Comparison of ENCODE assay signal across 14 cellular contexts in genomic region chr3:128548426-128549282, GRCh38. TPM values are rescaled to one million over a fixed set of nuclear protein-coding genes. Genes with fewer than 3 reads are reported as not detected.
DNase-seq lines count a peak whose midpoint lies in the region; ATAC-seq, FAIRE-seq and TF ChIP-seq lines count a peak whose summit lies in the region.
"Had no signal": no experiment of that assay in that cellular context is flagged by ENCODE, and none has a peak within 500 bp of the region (broad histone marks: within the 10 kb centered on the region; RNA-seq: fewer than 3 reads in every experiment).

No MANE protein-coding gene starts in this region.

- H3K9me3 ChIP-seq in heart right ventricle (peaks cover 0 to 4% (median 0%) of the 10 kb centered on the region in 11 donors), HepG2 (ENCODE audit: low read length) (no peaks in the 10 kb centered on the region)
- H3K9me3 ChIP-seq: pancreas had no signal

- intact Hi-C loops in heart right ventricle (cut with DNase I) (no loop called here), cardiac septum (cut with DNase I) (no loop called here), HepG2 (cut with micrococcal nuclease; ENCODE audit: unreplicated experiment) (no loop called here)

- H3K79me2 ChIP-seq in HepG2 (ENCODE audit: insufficient read depth, low read length): no peaks in the 10 kb centered on the region

- no peak overlapping the region for H2AFZ ChIP-seq in HepG2 (ENCODE audit: low read length)

- BruUV-seq in HepG2 (replicated peaks; lab: Mats Ljungman, UMichigan): no TSS peak

- no peak for TF ChIP-seq POLR2A in HepG2 (IDR thresholded peaks at IDR 0.05; ENCODE audit: insufficient read depth in 1 of 2, low read depth in 2 of 2, low read length in 2 of 2)

- H3K4me3 ChIP-seq in heart right ventricle: peak overlapping the region in 2 of 10 donors; percentile 8 to 20
- H3K4me3 ChIP-seq in choroid plexus epithelial cell (ENCODE audit: low read depth, low read length): no peak overlapping the region
- peak overlapping the region in 1 of 3 experiments; percentile 12; a peak in 1 of 6 replicates for H3K4me3 ChIP-seq in HepG2 (replicated peaks in 1 of 3; ENCODE audit: insufficient read depth in 1 of 3, low read depth in 2 of 3, low read length in 3 of 3)
- H3K4me3 ChIP-seq: cardiac muscle cell, pancreas had no signal

- POLR2A ChIA-PET in HepG2 (lab: Yijun Ruan, JAX): no interaction called here

- peak overlapping the region; percentile 43; the same call in 1 of the 2 replicates for H3K4me2 ChIP-seq in HepG2 (ENCODE audit: low read depth, low read length)

- CTCF ChIA-PET in HepG2 (lab: Yijun Ruan, JAX; ENCODE audit: low intra/inter-chr PET ratio, low total read pairs): no interaction called here

- 59% methylated on average over 6 of the region's 6 CpGs for WGBS in heart right ventricle, 2 donors
- WGBS in HepG2 (ENCODE audit: low lambda C conversion rate): 41% methylated on average over 6 of the region's 6 CpGs

- no peak for FAIRE-seq in HepG2 (lab: Jason Lieb, UNC)
- FAIRE-seq: pancreas had no signal

- no peaks in the 10 kb centered on the region for H3K36me3 ChIP-seq in heart right ventricle
- no peaks in the 10 kb centered on the region for H3K36me3 ChIP-seq in HepG2 (replicated peaks in 1 of 2; ENCODE audit: control insufficient read depth in 1 of 2, insufficient read depth in 2 of 2, low read length in 2 of 2)
- H3K36me3 ChIP-seq: cardiac muscle cell, pancreas had no signal

- in situ Hi-C loops in HepG2 (cut with HindIII; ENCODE audit: extremely low pct_ligation_motif_present, low pct_unique_long_range_greater_than_20kb): no loop called here

- no peaks in the 10 kb centered on the region for H4K20me1 ChIP-seq in HepG2 (ENCODE audit: insufficient read depth, low read length)

- DNase-seq in heart right ventricle (no peak), cardiac septum (ENCODE audit: low spot score) (no peak), choroid plexus epithelial cell (ENCODE audit: low read depth) (peak; percentile 32), HepG2 (ENCODE audit: low spot score) (no peak), hippocampal formation (lab: John Stamatoyannopoulos, UW) (no peak)
- DNase-seq in activated CD4-positive, alpha-beta T cell treated with anti-CD3 and anti-CD28 coated beads, Interleukin-2, amount 50 U/mL, for 48 hours: no peak
- no peak for DNase-seq in activated CD8-positive, alpha-beta memory T cell treated with anti-CD3 and anti-CD28 coated beads, Interleukin-2, amount 50 U/mL, for 48 hours
- DNase-seq: DMS53; NCI-H2107; stimulated activated CD4-positive, alpha-beta T cell treated with anti-CD3 and anti-CD28 coated beads, Interleukin-4, amount 100 ng/mL, for 1 hour had no signal

- H3K27me3 ChIP-seq in heart right ventricle: peaks cover 0 to 14% (median 0%) of the 10 kb centered on the region in 7 donors
- peaks cover 4 to 35% of the 10 kb centered on the region in 2 experiments; a peak in 4 of 5 replicates for H3K27me3 ChIP-seq in HepG2 (ENCODE audit: control insufficient read depth in 1 of 2, insufficient read depth in 2 of 2, low read length in 2 of 2)
- H3K27me3 ChIP-seq: pancreas had no signal

- TF ChIP-seq RAD21 in HepG2 (CRISPR knock-in tag; IDR thresholded peaks at IDR 0.05): no peak

- H3K4me1 ChIP-seq in heart right ventricle (peaks cover 2 to 44% (median 36%) of the 10 kb centered on the region in 9 donors), HepG2 (ENCODE audit: insufficient read depth, low read length) (peaks cover 49% of the 10 kb centered on the region)
- H3K4me1 ChIP-seq: pancreas had no signal

- peak in 3 of 8 donors; percentile 22 to 35 (median 23) for ATAC-seq in heart right ventricle
- ATAC-seq in HepG2: no peak
- no peak for ATAC-seq in GM21367 (IDR thresholded peaks at IDR 0.05; ENCODE audit: unreplicated experiment)
- ATAC-seq: PC-3 had no signal

- H3K27ac ChIP-seq in heart right ventricle (peak overlapping the region in 8 of 10 donors; percentile 31 to 88 (median 66)), HepG2 (ENCODE audit: extremely low read length, insufficient read depth, low read length) (no peak overlapping the region)
- H3K27ac ChIP-seq: cardiac muscle cell had no signal

- no peak overlapping the region for H3K9ac ChIP-seq in HepG2 (ENCODE audit: insufficient read depth, low read depth, low read length)

- TF ChIP-seq EP300 in HepG2 (IDR thresholded peaks at IDR 0.05; ENCODE audit: low read depth in 2 of 2, low read length in 2 of 2): no peak
- no peak for TF ChIP-seq EP300 in HepG2 (CRISPR knock-in tag; IDR thresholded peaks at IDR 0.05; ENCODE audit: borderline replicate concordance)

- TF ChIP-seq CTCF in heart right ventricle (IDR thresholded peaks at IDR 0.05): no peak
- TF ChIP-seq CTCF in choroid plexus epithelial cell (conservative IDR thresholded peaks at IDR 0.05; ENCODE audit: low read depth, low read length): no peak
- no peak for TF ChIP-seq CTCF in HepG2 (CRISPR knock-in tag; IDR thresholded peaks at IDR 0.05)

TF ChIP-seq in HepG2, 621 proteins besides CTCF, POLR2A, EP300 and RAD21:
- TF ChIP-seq SNAPC2 (CRISPR knock-in tag; IDR thresholded peaks at IDR 0.05) (no peak), ZNF703 (CRISPR knock-in tag; IDR thresholded peaks at IDR 0.05; ENCODE audit: borderline replicate concordance) (no peak), MATR3 (CRISPR knock-in tag; IDR thresholded peaks at IDR 0.05) (no peak), ZNF343 (CRISPR knock-in tag; IDR thresholded peaks at IDR 0.05) (no peak), FUBP1 (CRISPR knock-in tag; IDR thresholded peaks at IDR 0.05; ENCODE audit: borderline replicate concordance) (no peak), ZNF329 (CRISPR knock-in tag; IDR thresholded peaks at IDR 0.05; ENCODE audit: low read depth) (peak; percentile 91)

RNA-seq across cellular contexts. Expression of gene GATA2, which starts 55.7 kb away (rescaled TPM):
- total RNA-seq in heart right ventricle (10 to 100 TPM in 7 of 10 donors, 1 to 10 TPM in 3; 6.8 to 21.4 (median 10.7) TPM), cardiac septum (15.6 TPM), HepG2 (2016; rRNA removed; fragmentation: Illumina TruSeq; extraction: Trizol) (4.7 and 6.2 TPM in 2 replicates)
- polyA plus RNA-seq in heart right ventricle (10 to 100 TPM; 16.0 to 29.8 TPM), HepG2 (2011; rRNA removed) (3.4 and 3.5 TPM in 2 replicates)
- total RNA-seq in HepG2 (2016; cell fraction: cytosol; rRNA removed; fragmentation: Illumina TruSeq; extraction: Trizol; ENCODE audit: low read depth): 1.6 and 1.7 TPM in 2 replicates
- 3.4 and 6.3 TPM in 2 replicates for total RNA-seq in HepG2 (2016; cell fraction: insoluble cytoplasmic fraction; rRNA removed; fragmentation: Illumina TruSeq; extraction: Trizol)
- total RNA-seq in HepG2 (2016; cell fraction: membrane; rRNA removed; fragmentation: Illumina TruSeq; extraction: Trizol): 4.7 and 5.3 TPM in 2 replicates
- total RNA-seq in HepG2 (2016; cell fraction: nucleus; rRNA removed; fragmentation: Illumina TruSeq; extraction: Trizol): 5.3 and 7.2 TPM in 2 replicates
- polyA plus RNA-seq in HepG2 (2011; cell fraction: cytosol; rRNA removed): 2.0 and 3.5 TPM in 2 replicates
- 9.7 and 17.3 TPM in 2 replicates for polyA plus RNA-seq in HepG2 (2011; cell fraction: nucleus; rRNA removed)
- polyA plus RNA-seq in HepG2 (2012): 2.2 and 2.3 TPM in 2 replicates
- 1.4 and 2.2 TPM in 2 replicates for polyA plus RNA-seq in HepG2 (2016; cell fraction: cytosol; fragmentation: Illumina TruSeq; extraction: Trizol; ENCODE audit: low read depth)
- polyA plus RNA-seq in HepG2 (2016; cell fraction: insoluble cytoplasmic fraction; fragmentation: Illumina TruSeq; extraction: Trizol; ENCODE audit: low read depth): 9.5 and 11.1 TPM in 2 replicates
- polyA plus RNA-seq in HepG2 (2016; cell fraction: membrane; fragmentation: Illumina TruSeq; extraction: Trizol; ENCODE audit: low read depth): 4.3 and 4.5 TPM in 2 replicates
- polyA plus RNA-seq in HepG2 (2016; cell fraction: nucleus; fragmentation: Illumina TruSeq; extraction: Trizol; ENCODE audit: insufficient read depth, low read depth): 16.4 and 19.9 TPM in 2 replicates
- polyA minus RNA-seq in HepG2 (2011; rRNA and poly(A)+ RNA removed; ENCODE audit: low replicate concordance): 4.7 and 24.9 TPM in 2 replicates
- polyA minus RNA-seq in HepG2 (2011; cell fraction: cytosol; rRNA and poly(A)+ RNA removed): 3.4 and 3.9 TPM in 2 replicates
- 1.2 and 5.0 TPM in 2 replicates for polyA minus RNA-seq in HepG2 (2011; cell fraction: nucleus; rRNA and poly(A)+ RNA removed)
